ENCODE assay signal across 27 cellular contexts in genomic region chr6:30077218-30077617, GRCh38. TPM values are rescaled to one million over a fixed set of nuclear protein-coding genes. Genes with fewer than 3 reads are reported as not detected.
"Had no signal": no experiment of that assay in that cellular context is flagged by ENCODE, and none has a peak within 500 bp of the region (broad histone marks: within the 10 kb centered on the region; RNA-seq: fewer than 3 reads in every experiment).

No MANE protein-coding gene starts in this region.

- H3K27me3 ChIP-seq: ovary, vagina had no signal

- H3K4me3 Mint-ChIP-seq: activated naive CD4-positive, alpha-beta T cell treated with anti-CD3 and anti-CD28 coated beads, Interleukin-2, amount 10 ng/mL, durations not matched to agents 7 days and 5 days; stimulated activated naive B cell treated with anti-CD40 and anti-IgM and Interleukin-4, amounts not matched to agents 10 μg/mL and 1 μg/mL and 100 μg/mL, for 72 hours had no signal

- ATAC-seq: activated T-cell treated with anti-CD3 and anti-CD28 coated beads, Interleukin-2, amount 50 U/mL, for 72 hours; body of pancreas; heart right ventricle; left cardiac atrium; stimulated activated naive B cell treated with anti-CD40 and anti-IgM and Interleukin-4, amounts not matched to agents 10 μg/mL and 1 μg/mL and 100 μg/mL, for 72 hours had no signal

- H3K27ac ChIP-seq: cardiac muscle cell, heart right ventricle, neutrophil, ovary, transverse colon, vagina had no signal

- H3K4me1 ChIP-seq: prostate gland had no signal

- H3K4me3 ChIP-seq: body of pancreas, cardiac muscle cell, heart right ventricle, ovary, prostate gland, transverse colon, vagina had no signal

- H3K9me3 ChIP-seq: body of pancreas, neutrophil, ovary, prostate gland, transverse colon, vagina had no signal

- DNase-seq: activated effector memory CD4-positive, alpha-beta T cell treated with anti-CD3 and anti-CD28 coated beads, Interleukin-2, amount 50 U/mL, for 16 hours; activated naive CD4-positive, alpha-beta T cell treated with anti-CD3 and anti-CD28 coated beads, Interleukin-2, amount 10 ng/mL, durations not matched to agents 7 days and 5 days; activated T-cell treated with anti-CD3 and anti-CD28 coated beads, Interleukin-2, amount 50 U/mL, for 72 hours; anterior cingulate cortex; body of pancreas; cortex of kidney; foreskin fibroblast; heart right ventricle; islet precursor cell; left cardiac atrium; ovary; stimulated activated CD4-positive, alpha-beta T cell treated with anti-CD3 and anti-CD28 coated beads, Interleukin-2, amount 100 ng/mL, for 48 hours; stimulated activated CD8-positive, alpha-beta memory T cell treated with anti-CD3 and anti-CD28 coated beads, Interleukin-4, amount 100 ng/mL, for 48 hours; stimulated activated naive B cell treated with anti-CD40 and anti-IgM and Interleukin-4, amounts not matched to agents 10 μg/mL and 1 μg/mL and 100 μg/mL, for 72 hours; transverse colon had no signal

- H3K36me3 ChIP-seq: cardiac muscle cell, heart right ventricle, neutrophil, ovary, prostate gland, transverse colon, vagina had no signal

- H3K9me3 Mint-ChIP-seq: activated T-cell treated with anti-CD3 and anti-CD28 coated beads, Interleukin-2, amount 50 U/mL, for 72 hours; memory B cell had no signal

- H3K27ac Mint-ChIP-seq: activated naive CD4-positive, alpha-beta T cell treated with anti-CD3 and anti-CD28 coated beads, Interleukin-2, amount 10 ng/mL, durations not matched to agents 7 days and 5 days; activated T-cell treated with anti-CD3 and anti-CD28 coated beads, Interleukin-2, amount 50 U/mL, for 72 hours; memory B cell; nephron; stimulated activated naive B cell treated with anti-CD40 and anti-IgM and Interleukin-4, amounts not matched to agents 10 μg/mL and 1 μg/mL and 100 μg/mL, for 72 hours had no signal

RNA-seq across cellular contexts. Expression of gene RNF39, which starts 1.6 kb away (rescaled TPM):
- total RNA-seq: activated CD8-positive, alpha-beta memory T cell treated with anti-CD3 and anti-CD28 coated beads for 36 hours; activated T-cell treated with anti-CD3 and anti-CD28 coated beads, Interleukin-2, amount 50 U/mL, for 72 hours; cardiac muscle cell; epithelial cell of proximal tubule; fibroblast of lung; heart right ventricle; left cardiac atrium; temporal lobe had no signal
- polyA plus RNA-seq: fibroblast of lung had no signal

RNA-seq across cellular contexts. Expression of gene TRIM31, which starts 35.7 kb away (rescaled TPM):
- total RNA-seq: activated CD8-positive, alpha-beta memory T cell treated with anti-CD3 and anti-CD28 coated beads for 36 hours; cardiac muscle cell; cerebellum; epithelial cell of proximal tubule; fibroblast of lung; heart right ventricle; left cardiac atrium; ovary; temporal lobe; vagina had no signal
- polyA plus RNA-seq: cardiac muscle cell, fibroblast of lung, heart right ventricle, ovary had no signal

RNA-seq across cellular contexts. Expression of gene TRIM40, which starts 58.7 kb away (rescaled TPM):
- total RNA-seq: activated CD8-positive, alpha-beta memory T cell treated with anti-CD3 and anti-CD28 coated beads for 36 hours; activated T-cell treated with anti-CD3 and anti-CD28 coated beads, Interleukin-2, amount 50 U/mL, for 72 hours; body of pancreas; cardiac muscle cell; cerebellum; epithelial cell of proximal tubule; fibroblast of lung; heart right ventricle; left cardiac atrium; lower leg skin; ovary; prostate gland; temporal lobe; vagina had no signal
- polyA plus RNA-seq: cardiac muscle cell, fibroblast of lung, heart right ventricle, ovary had no signal
